ENCODE assay signal across 23 cellular contexts in genomic region chr7:52764502-52765169, GRCh38.
DNase-seq lines count a peak whose midpoint lies in the region; ATAC-seq and TF ChIP-seq lines count a peak whose summit lies in the region.
"Had no signal": no experiment of that assay in that cellular context is flagged by ENCODE, and none has a peak within 500 bp of the region (broad histone marks: within the 10 kb centered on the region; RNA-seq: fewer than 3 reads in every experiment).

No MANE protein-coding gene starts in this region.

- H3K9ac ChIP-seq in mammary epithelial cell (ENCODE audit: insufficient read depth, low read length) = no peak overlapping the region
- no peak overlapping the region for H3K9ac ChIP-seq in H9 (ENCODE audit: extremely low read depth, insufficient read length, low read length)
- H3K9ac ChIP-seq: GM23248 had no signal

- no peak overlapping the region for H3K56ac ChIP-seq in H9 (ENCODE audit: insufficient read length, low read depth, low read length)

- no peak overlapping the region for H4K8ac ChIP-seq in H9 (replicated peaks; ENCODE audit: insufficient read length, low read depth, low read length)

- H3K9me3 ChIP-seq in mammary epithelial cell (replicated peaks; ENCODE audit: insufficient read depth, low read length) (peaks cover 14% of the 10 kb centered on the region), Panc1 (ENCODE audit: control insufficient read depth, insufficient read depth, low read depth, low read length) (no peaks in the 10 kb centered on the region), H9 (ENCODE audit: control insufficient read depth, low read depth, low read length) (no peaks in the 10 kb centered on the region)
- H3K9me3 ChIP-seq: thoracic aorta, vagina had no signal

- in situ Hi-C loops in mammary epithelial cell (cut with MboI; ENCODE audit: low sequenced_read_pairs in 2 of 2) (no loop called here), Panc1 (cut with HindIII; ENCODE audit: low pct_unique_long_range_greater_than_20kb, low sequenced_read_pairs) (no loop called here)

- dilution Hi-C loops in mammary epithelial cell (cut with HindIII; ENCODE audit: low sequenced_read_pairs) = no loop called here

- ATAC-seq in Panc1 = no peak
- ATAC-seq in activated CD4-positive, CD25-positive, alpha-beta regulatory T cell treated with anti-CD3 and anti-CD28 coated beads, Interleukin-2, amount 50 U/mL, for 24 hours = no peak

- no peak for TF ChIP-seq CTCF in MCF 10A (IDR thresholded peaks at IDR 0.05; ENCODE audit: unreplicated experiment)
- no peak for TF ChIP-seq CTCF in mammary epithelial cell (conservative IDR thresholded peaks at IDR 0.05 in 1 of 2, IDR thresholded peaks at IDR 0.05 in 1 of 2; ENCODE audit: extremely low read depth in 1 of 2, insufficient read depth in 1 of 2, low read depth in 1 of 2, low read length in 2 of 2)
- peak; percentile 3; the same call in 1 of the 2 replicates for TF ChIP-seq CTCF in Panc1 (IDR thresholded peaks at IDR 0.05)
- TF ChIP-seq CTCF in H9 (conservative IDR thresholded peaks at IDR 0.05) = no peak

- H3K36me3 ChIP-seq in mammary epithelial cell (ENCODE audit: insufficient read depth, low read length) (no peaks in the 10 kb centered on the region), Panc1 (ENCODE audit: control insufficient read depth, insufficient read depth, low read length) (no peaks in the 10 kb centered on the region)
- H3K36me3 ChIP-seq: heart right ventricle, thoracic aorta, vagina had no signal

- H3K27ac Mint-ChIP-seq in MCF 10A (ENCODE audit: low read depth, unreplicated experiment) (no peak overlapping the region), H9 (no peak overlapping the region)
- H3K27ac Mint-ChIP-seq: CD4-positive, alpha-beta T cell; HFFc6; stimulated activated naive CD8-positive, alpha-beta T cell treated with anti-CD3 and anti-CD28 coated beads, Interleukin-15, Interleukin-2, amounts not matched to agents 100 ng/mL and 50 ng/mL, for 24 hours had no signal

- no peak overlapping the region for H2BK20ac ChIP-seq in H9 (ENCODE audit: low read depth, low read length, poor library complexity, severe bottlenecking)

- H3K79me2 ChIP-seq in mammary epithelial cell (ENCODE audit: insufficient read depth, low read length) = no peaks in the 10 kb centered on the region
- H3K79me2 ChIP-seq in H9 (ENCODE audit: insufficient read depth, low read length) = no peaks in the 10 kb centered on the region

- H4K91ac ChIP-seq in H9 (ENCODE audit: insufficient read length, low read depth, low read length) = no peak overlapping the region

- no peak overlapping the region for H3K14ac ChIP-seq in H9 (ENCODE audit: insufficient read depth, low read length)

- BruUV-seq in MCF 10A (replicated peaks; lab: Mats Ljungman, UMichigan) (no TSS peak), mammary epithelial cell (replicated peaks; lab: Mats Ljungman, UMichigan) (no TSS peak), Panc1 (replicated peaks; lab: Mats Ljungman, UMichigan) (no TSS peak)

- H3K27ac ChIP-seq in mammary epithelial cell (ENCODE audit: insufficient read depth, low read depth, low read length) (no peak overlapping the region), Panc1 (ENCODE audit: low read length) (no peak overlapping the region), epithelial cell of prostate (no peak overlapping the region), H9 (ENCODE audit: insufficient read length, low read depth, low read length) (no peak overlapping the region)
- H3K27ac ChIP-seq: GM23248, heart right ventricle, skin epidermis, thoracic aorta, vagina had no signal

- H3K9me3 Mint-ChIP-seq in MCF 10A (ENCODE audit: unreplicated experiment) (peaks cover 4% of the 10 kb centered on the region), H9 (no peaks in the 10 kb centered on the region; a peak in 1 of 5 replicates)
- H3K9me3 Mint-ChIP-seq: brain had no signal

- no peak overlapping the region for H3K23ac ChIP-seq in H9 (ENCODE audit: insufficient read length, low read depth, low read length)

- H3K4me3 ChIP-seq in mammary epithelial cell (replicated peaks in 1 of 3; ENCODE audit: insufficient read depth in 1 of 3, low read depth in 2 of 3, low read length in 3 of 3) = no peak overlapping the region
- H3K4me3 ChIP-seq in Panc1 (ENCODE audit: low read depth in 2 of 2, low read length in 2 of 2) = no peak overlapping the region
- H3K4me3 ChIP-seq: GM23248, heart right ventricle, skin epidermis, thoracic aorta, vagina had no signal

- H3K27me3 ChIP-seq in mammary epithelial cell (ENCODE audit: insufficient read depth, low read length) (no peaks in the 10 kb centered on the region), Panc1 (ENCODE audit: control insufficient read depth, insufficient read depth, low read length) (no peaks in the 10 kb centered on the region), H9 (ENCODE audit: insufficient read depth, low read length) (no peaks in the 10 kb centered on the region)
- H3K27me3 ChIP-seq: heart right ventricle, vagina had no signal

- H2BK15ac ChIP-seq in H9 (ENCODE audit: low read depth, low read length) = no peak overlapping the region

- H3K4me1 ChIP-seq in mammary epithelial cell (ENCODE audit: insufficient read depth, low read length) (no peaks in the 10 kb centered on the region), Panc1 (ENCODE audit: control insufficient read depth, insufficient read depth, low read length) (no peaks in the 10 kb centered on the region), H9 (ENCODE audit: insufficient read depth, low read length) (no peaks in the 10 kb centered on the region)
- H3K4me1 ChIP-seq: heart right ventricle, vagina had no signal

- H3K4ac ChIP-seq in H9 (ENCODE audit: low read depth, low read length) = no peak overlapping the region

- no peak overlapping the region for H3K18ac ChIP-seq in H9 (ENCODE audit: insufficient read length, low read depth, low read length)

- POLR2A ChIA-PET in MCF 10A (lab: Yijun Ruan, JAX) (interaction anchor here (0.7 kb wide), 1 partner anchor 32 kb away, joined by 3 read pairs; no protein-coding TSS in a partner anchor), Panc1 (lab: Charles Lee) (no interaction called here)

- CTCF ChIA-PET in MCF 10A (lab: Yijun Ruan, JAX) = no interaction called here
- CTCF ChIA-PET in mammary epithelial cell (lab: Charles Lee; ENCODE audit: low non-redundant PET) = no interaction called here
- CTCF ChIA-PET in Panc1 (lab: Charles Lee) = no interaction called here

- no peaks in the 10 kb centered on the region for H3K79me1 ChIP-seq in H9 (ENCODE audit: insufficient read depth, low read depth, low read length, poor library complexity, severe bottlenecking)

- H2AFZ ChIP-seq in mammary epithelial cell (ENCODE audit: low read depth, low read length) = no peak overlapping the region
- no peak overlapping the region for H2AFZ ChIP-seq in H9 (ENCODE audit: low read length)
- H2AFZ ChIP-seq: GM23248 had no signal

- no peaks in the 10 kb centered on the region for H3K4me1 Mint-ChIP-seq in MCF 10A (ENCODE audit: insufficient read depth, unreplicated experiment)
- H3K4me1 Mint-ChIP-seq in H9 = no peaks in the 10 kb centered on the region

- H2BK5ac ChIP-seq in H9 (ENCODE audit: insufficient read length, low read length) = no peak overlapping the region

- no peak overlapping the region for H4K5ac ChIP-seq in H9 (ENCODE audit: insufficient read length, low read depth, low read length)

- intact Hi-C loops in MCF 10A (cut with micrococcal nuclease) = no loop called here
- intact Hi-C loops in mammary epithelial cell (cut with micrococcal nuclease) = no loop called here
- intact Hi-C loops in Panc1 (cut with micrococcal nuclease; ENCODE audit: unreplicated experiment) = no loop called here

- no peak overlapping the region for H2AK5ac ChIP-seq in H9 (ENCODE audit: insufficient read length, low read length)

- H2BK12ac ChIP-seq in H9 (ENCODE audit: insufficient read length, low read depth, low read length) = no peak overlapping the region

- H3K4me3 Mint-ChIP-seq in MCF 10A (ENCODE audit: unreplicated experiment) (no peak overlapping the region), H9 (no peak overlapping the region)
- H3K4me3 Mint-ChIP-seq: brain; CD4-positive, alpha-beta T cell; HFFc6; stimulated activated naive CD8-positive, alpha-beta T cell treated with anti-CD3 and anti-CD28 coated beads, Interleukin-15, Interleukin-2, amounts not matched to agents 100 ng/mL and 50 ng/mL, for 24 hours had no signal

- H3K27me3 Mint-ChIP-seq in MCF 10A (ENCODE audit: insufficient read depth, unreplicated experiment) (peaks cover 37% of the 10 kb centered on the region), H9 (ENCODE audit: low read depth) (no peaks in the 10 kb centered on the region)
- H3K27me3 Mint-ChIP-seq: CD4-positive, alpha-beta T cell; stimulated activated naive CD8-positive, alpha-beta T cell treated with anti-CD3 and anti-CD28 coated beads, Interleukin-15, Interleukin-2, amounts not matched to agents 100 ng/mL and 50 ng/mL, for 24 hours had no signal

- no peak overlapping the region for H3T11ph ChIP-seq in H9 (ENCODE audit: low read length)

- no peaks in the 10 kb centered on the region for H3K23me2 ChIP-seq in H9 (ENCODE audit: insufficient read length, low read depth, low read length, poor library complexity, severe bottlenecking)

- H2BK120ac ChIP-seq in H9 (ENCODE audit: low read depth, low read length, poor library complexity, severe bottlenecking) = no peak overlapping the region

- no peaks in the 10 kb centered on the region for H3K36me3 Mint-ChIP-seq in MCF 10A (ENCODE audit: insufficient read depth, unreplicated experiment)
- H3K36me3 Mint-ChIP-seq in H9 (ENCODE audit: insufficient read depth in 1 of 3, low read depth in 3 of 3) = no peaks in the 10 kb centered on the region
- H3K36me3 Mint-ChIP-seq: brain had no signal

- DNase-seq in MCF 10A (ENCODE audit: unreplicated experiment) (peak; percentile 0), mammary epithelial cell (no peak), Panc1 (ENCODE audit: low read depth, low spot score) (no peak), epithelial cell of prostate (ENCODE audit: low read depth, low spot score) (peak; percentile 3), renal cortical epithelial cell (ENCODE audit: low read depth) (peak; percentile 43), ureter (ENCODE audit: low spot score) (no peak), H9 (no peak)
- DNase-seq: activated CD4-positive, alpha-beta T cell treated with anti-CD3 and anti-CD28 coated beads, Interleukin-2, amount 50 U/mL, for 1 hour; activated T-cell treated with anti-CD3 and anti-CD28 coated beads, Interleukin-2, amount 50 U/mL, for 48 hours; CD4-positive, alpha-beta T cell; DMS 273 treated with DMSO at 0.1 percent for 48 hours; GM23248; heart right ventricle; HFFc6; IMR-90; NCI-H1092 treated with DMSO at 0.1 percent for 48 hours; NCI-H187 had no signal

- no peaks in the 10 kb centered on the region for H4K20me1 ChIP-seq in mammary epithelial cell (ENCODE audit: insufficient read depth, low read length)
- no peaks in the 10 kb centered on the region for H4K20me1 ChIP-seq in H9 (ENCODE audit: control insufficient read depth, insufficient read depth, insufficient read length)

- H3K4me2 ChIP-seq in mammary epithelial cell (ENCODE audit: insufficient read depth, low read depth, low read length) (no peak overlapping the region), H9 (ENCODE audit: insufficient read depth, insufficient read length, low read length) (no peak overlapping the region)

Comparison
In these comparisons a context has a peak if more than half of its experiments do, and no peak if none do; other contexts are left out.
1. DNase-seq: peak in MCF 10A (single experiment), epithelial cell of prostate (single experiment) and renal cortical epithelial cell (single experiment); none in mammary epithelial cell (single experiment), Panc1 (single experiment), ureter (single experiment) and H9 (single experiment).